In the genomic region with DNA sequence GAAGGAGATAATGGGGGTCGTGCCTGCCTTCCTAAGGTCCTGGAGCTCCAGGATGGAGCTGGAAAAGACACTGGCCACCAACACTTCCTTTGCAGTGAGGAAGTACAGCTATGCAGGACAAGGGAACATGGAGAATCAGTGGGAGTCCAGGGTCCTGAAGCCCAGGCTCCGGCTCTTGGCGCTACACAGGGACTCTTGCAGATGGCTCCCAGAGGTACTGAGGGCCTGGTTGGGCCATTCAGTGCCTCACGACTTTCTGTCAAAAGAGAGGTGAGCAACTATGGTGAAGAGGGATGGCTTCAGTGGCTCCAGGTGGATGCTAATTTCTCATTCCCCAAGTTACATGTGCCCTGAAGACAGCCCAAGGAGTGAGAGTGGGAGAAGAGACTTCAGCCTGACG, we compare ENCODE assay signal across 2 cellular contexts.
TF ChIP-seq lines count a peak whose summit lies in the region.

No MANE protein-coding gene starts in this region.

TF ChIP-seq in H1, 55 proteins besides CTCF, POLR2A, EP300 and RAD21:
- TF ChIP-seq FOSL1 (IDR thresholded peaks at IDR 0.05; ENCODE audit: insufficient read depth, low read depth, low read length) = no peak
- TF ChIP-seq HDAC6 (IDR thresholded peaks at IDR 0.05; ENCODE audit: low read depth, low read length) = no peak
- no peak for TF ChIP-seq NANOG (IDR thresholded peaks at IDR 0.05; ENCODE audit: insufficient read depth, low read depth, low read length, poor library complexity, severe bottlenecking)
- no peak for TF ChIP-seq CEBPB (IDR thresholded peaks at IDR 0.05; ENCODE audit: low read depth, low read length)
- TF ChIP-seq, protein P1, sequence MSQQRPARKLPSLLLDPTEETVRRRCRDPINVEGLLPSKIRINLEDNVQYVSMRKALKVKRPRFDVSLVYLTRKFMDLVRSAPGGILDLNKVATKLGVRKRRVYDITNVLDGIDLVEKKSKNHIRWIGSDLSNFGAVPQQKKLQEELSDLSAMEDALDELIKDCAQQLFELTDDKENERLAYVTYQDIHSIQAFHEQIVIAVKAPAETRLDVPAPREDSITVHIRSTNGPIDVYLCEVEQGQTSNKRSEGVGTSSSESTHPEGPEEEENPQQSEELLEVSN (IDR thresholded peaks at IDR 0.05) = no peak
- TF ChIP-seq SP1 (IDR thresholded peaks at IDR 0.05; ENCODE audit: low read depth, low read length) = no peak
- no peak for TF ChIP-seq BCL11A (IDR thresholded peaks at IDR 0.05; ENCODE audit: low read depth in 2 of 2, low read length in 2 of 2)
- TF ChIP-seq SIRT6 (IDR thresholded peaks at IDR 0.05; ENCODE audit: low read length) = no peak
- TF ChIP-seq ASH2L (IDR thresholded peaks at IDR 0.05; ENCODE audit: low read length) = no peak
TF ChIP-seq in H1: peak in this region for 0.

TF ChIP-seq in WTC11, 78 proteins besides CTCF, POLR2A, EP300 and RAD21:
- TF ChIP-seq, protein P2, sequence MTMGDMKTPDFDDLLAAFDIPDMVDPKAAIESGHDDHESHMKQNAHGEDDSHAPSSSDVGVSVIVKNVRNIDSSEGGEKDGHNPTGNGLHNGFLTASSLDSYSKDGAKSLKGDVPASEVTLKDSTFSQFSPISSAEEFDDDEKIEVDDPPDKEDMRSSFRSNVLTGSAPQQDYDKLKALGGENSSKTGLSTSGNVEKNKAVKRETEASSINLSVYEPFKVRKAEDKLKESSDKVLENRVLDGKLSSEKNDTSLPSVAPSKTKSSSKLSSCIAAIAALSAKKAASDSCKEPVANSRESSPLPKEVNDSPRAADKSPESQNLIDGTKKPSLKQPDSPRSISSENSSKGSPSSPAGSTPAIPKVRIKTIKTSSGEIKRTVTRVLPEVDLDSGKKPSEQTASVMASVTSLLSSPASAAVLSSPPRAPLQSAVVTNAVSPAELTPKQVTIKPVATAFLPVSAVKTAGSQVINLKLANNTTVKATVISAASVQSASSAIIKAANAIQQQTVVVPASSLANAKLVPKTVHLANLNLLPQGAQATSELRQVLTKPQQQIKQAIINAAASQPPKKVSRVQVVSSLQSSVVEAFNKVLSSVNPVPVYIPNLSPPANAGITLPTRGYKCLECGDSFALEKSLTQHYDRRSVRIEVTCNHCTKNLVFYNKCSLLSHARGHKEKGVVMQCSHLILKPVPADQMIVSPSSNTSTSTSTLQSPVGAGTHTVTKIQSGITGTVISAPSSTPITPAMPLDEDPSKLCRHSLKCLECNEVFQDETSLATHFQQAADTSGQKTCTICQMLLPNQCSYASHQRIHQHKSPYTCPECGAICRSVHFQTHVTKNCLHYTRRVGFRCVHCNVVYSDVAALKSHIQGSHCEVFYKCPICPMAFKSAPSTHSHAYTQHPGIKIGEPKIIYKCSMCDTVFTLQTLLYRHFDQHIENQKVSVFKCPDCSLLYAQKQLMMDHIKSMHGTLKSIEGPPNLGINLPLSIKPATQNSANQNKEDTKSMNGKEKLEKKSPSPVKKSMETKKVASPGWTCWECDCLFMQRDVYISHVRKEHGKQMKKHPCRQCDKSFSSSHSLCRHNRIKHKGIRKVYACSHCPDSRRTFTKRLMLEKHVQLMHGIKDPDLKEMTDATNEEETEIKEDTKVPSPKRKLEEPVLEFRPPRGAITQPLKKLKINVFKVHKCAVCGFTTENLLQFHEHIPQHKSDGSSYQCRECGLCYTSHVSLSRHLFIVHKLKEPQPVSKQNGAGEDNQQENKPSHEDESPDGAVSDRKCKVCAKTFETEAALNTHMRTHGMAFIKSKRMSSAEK (CRISPR knock-in tag; IDR thresholded peaks at IDR 0.05; ENCODE audit: borderline replicate concordance) = no peak
- TF ChIP-seq ZNF138 (CRISPR knock-in tag; conservative IDR thresholded peaks at IDR 0.05) (no peak), IRF2 (CRISPR knock-in tag; IDR thresholded peaks at IDR 0.05; ENCODE audit: borderline replicate concordance, low read depth) (no peak), JUN (CRISPR knock-in tag; IDR thresholded peaks at IDR 0.05) (no peak), FOXP1 (CRISPR knock-in tag; IDR thresholded peaks at IDR 0.05; ENCODE audit: borderline replicate concordance) (no peak), NR2C2 (CRISPR knock-in tag; IDR thresholded peaks at IDR 0.05) (no peak), JAZF1 (CRISPR knock-in tag; IDR thresholded peaks at IDR 0.05) (no peak)
- TF ChIP-seq, protein P3, sequence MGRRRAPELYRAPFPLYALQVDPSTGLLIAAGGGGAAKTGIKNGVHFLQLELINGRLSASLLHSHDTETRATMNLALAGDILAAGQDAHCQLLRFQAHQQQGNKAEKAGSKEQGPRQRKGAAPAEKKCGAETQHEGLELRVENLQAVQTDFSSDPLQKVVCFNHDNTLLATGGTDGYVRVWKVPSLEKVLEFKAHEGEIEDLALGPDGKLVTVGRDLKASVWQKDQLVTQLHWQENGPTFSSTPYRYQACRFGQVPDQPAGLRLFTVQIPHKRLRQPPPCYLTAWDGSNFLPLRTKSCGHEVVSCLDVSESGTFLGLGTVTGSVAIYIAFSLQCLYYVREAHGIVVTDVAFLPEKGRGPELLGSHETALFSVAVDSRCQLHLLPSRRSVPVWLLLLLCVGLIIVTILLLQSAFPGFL (CRISPR knock-in tag; IDR thresholded peaks at IDR 0.05; ENCODE audit: borderline replicate concordance) = no peak
